In the genomic region with DNA sequence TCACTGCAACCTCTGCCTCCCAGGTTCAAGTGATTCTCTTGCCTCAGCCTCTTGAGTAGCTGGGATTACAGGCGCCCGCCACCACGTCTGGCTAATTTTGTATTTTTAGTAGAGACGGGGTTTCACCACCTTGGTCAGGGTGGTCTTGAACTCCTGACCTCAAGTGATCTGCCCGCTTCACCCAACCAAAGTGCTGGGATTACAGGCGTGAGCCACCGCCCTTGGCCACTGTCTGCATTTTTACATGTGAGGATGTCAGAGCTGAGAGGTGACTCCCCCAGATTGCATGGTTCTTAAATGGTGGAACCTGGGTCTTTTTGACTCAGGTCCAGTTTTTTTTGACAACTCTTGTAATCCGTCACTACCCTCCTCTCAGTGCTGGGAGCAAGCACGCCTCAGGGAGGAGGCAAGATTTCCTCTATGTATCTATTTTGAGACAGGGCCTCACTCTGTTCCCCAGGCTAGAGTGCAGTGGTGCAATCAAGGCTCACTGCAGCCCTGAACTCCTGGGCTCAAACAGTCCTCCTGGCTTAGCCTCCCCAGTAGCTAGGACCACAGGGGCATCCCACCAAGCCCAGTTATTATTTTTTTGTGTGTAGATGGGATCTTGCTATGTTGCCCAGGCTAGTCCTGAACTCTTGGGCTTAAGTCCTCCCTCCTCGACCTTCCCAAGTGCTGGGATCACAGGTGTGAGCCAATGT, we compare ENCODE assay signal across 9 cellular contexts. TPM values are rescaled to one million over a fixed set of nuclear protein-coding genes. Genes with fewer than 3 reads are reported as not detected.
DNase-seq lines count a peak whose midpoint lies in the region; ATAC-seq, FAIRE-seq and TF ChIP-seq lines count a peak whose summit lies in the region.
"Had no signal": no experiment of that assay in that cellular context is flagged by ENCODE, and none has a peak within 500 bp of the region (broad histone marks: within the 10 kb centered on the region; RNA-seq: fewer than 3 reads in every experiment).

No MANE protein-coding gene starts in this region.

- peak overlapping the region; percentile 99 for H3K4me3 Mint-ChIP-seq in mesothelial cell of epicardium

- H3K9me3 ChIP-seq in cardiac muscle cell (ENCODE audit: low read depth), result no peaks in the 10 kb centered on the region
- no peaks in the 10 kb centered on the region; the same call in 2 of the 3 replicates for H3K9me3 ChIP-seq in GM12878 (replicated peaks; ENCODE audit: control insufficient read depth, insufficient read depth, low read length)
- no peaks in the 10 kb centered on the region for H3K9me3 ChIP-seq in vagina

- H3K36me3 Mint-ChIP-seq in mesothelial cell of epicardium, result peaks cover 25% of the 10 kb centered on the region

- H3K4me2 ChIP-seq in GM12878 (ENCODE audit: control insufficient read depth, insufficient read depth), result peak overlapping the region; percentile 99

- intact Hi-C loops in left ventricle myocardium superior (cut with micrococcal nuclease), result no loop called here
- intact Hi-C loops in GM12878 (cut with micrococcal nuclease; ENCODE audit: unreplicated experiment), result no loop called here
- intact Hi-C loops in vagina (cut with DNase I), result no loop called here

- SMC1A ChIA-PET in GM12878 (lab: Charles Lee; ENCODE audit: uncharacterized antibody, unreplicated experiment), result no interaction called here

- FAIRE-seq in GM12878 (lab: Jason Lieb, UNC), result no peak

- CTCF ChIA-PET in GM12878 (lab: Yijun Ruan, JAX), result interaction anchor here (0.6 to 1.6 kb wide), 2 partner anchors 16 to 270 kb away, joined by 3 to 4 read pairs; partner anchors contain the start of gene UFSP1

- H3K9me3 Mint-ChIP-seq in mesothelial cell of epicardium, result no peaks in the 10 kb centered on the region

- in situ Hi-C loops in GM12878 (cut with MboI), result no loop called here

- ATAC-seq in left ventricle myocardium superior, result no peak
- ATAC-seq in GM12878, result no peak
- ATAC-seq in GM18511 (IDR thresholded peaks at IDR 0.05; ENCODE audit: unreplicated experiment), result no peak
- no peak for ATAC-seq in GM18520 (IDR thresholded peaks at IDR 0.05; ENCODE audit: unreplicated experiment)

- peak overlapping the region; percentile 99 for H3K27ac Mint-ChIP-seq in mesothelial cell of epicardium

- peak overlapping the region; percentile 66 for H3K4me3 ChIP-seq in cardiac muscle cell
- H3K4me3 ChIP-seq in GM12878, result peak overlapping the region; percentile 71
- peak overlapping the region in 1 of 2 donors; percentile 85 for H3K4me3 ChIP-seq in vagina

- no TSS peak for BruUV-seq in GM12878 (replicated peaks; lab: Mats Ljungman, UMichigan)

- TF ChIP-seq RAD21 in GM12878 (IDR thresholded peaks at IDR 0.05; ENCODE audit: insufficient read depth, low read depth, low read length), result no peak

- TF ChIP-seq EP300 in GM12878 (IDR thresholded peaks at IDR 0.05; ENCODE audit: borderline replicate concordance in 1 of 2, control insufficient read depth in 1 of 2, low read depth in 2 of 2, low read length in 2 of 2), result no peak

- H3K9ac ChIP-seq in GM12878 (ENCODE audit: control insufficient read depth, insufficient read depth, low read length), result peak overlapping the region; percentile 98

- H3K27me3 Mint-ChIP-seq in mesothelial cell of epicardium (ENCODE audit: low read depth), result no peaks in the 10 kb centered on the region

- H3K4me1 ChIP-seq in cardiac muscle cell (ENCODE audit: low read depth), result peaks cover 5% of the 10 kb centered on the region
- peaks cover 6% of the 10 kb centered on the region; the same call in 1 of the 2 replicates for H3K4me1 ChIP-seq in GM12878 (ENCODE audit: control insufficient read depth, insufficient read depth, low read length)
- H3K4me1 ChIP-seq in vagina, result peaks cover 47% of the 10 kb centered on the region

- RAD21 ChIA-PET in GM12878 (lab: Charles Lee; ENCODE audit: unreplicated experiment), result no interaction called here

- H2AFZ ChIP-seq in GM12878 (ENCODE audit: control insufficient read depth, low read depth, low read length), result no peak overlapping the region

- H3K27me3 ChIP-seq in cardiac muscle cell (no peaks in the 10 kb centered on the region), GM12878 (replicated peaks in 1 of 2; ENCODE audit: control insufficient read depth in 2 of 2, insufficient read depth in 2 of 2, low read length in 1 of 2) (no peaks in the 10 kb centered on the region), vagina (no peaks in the 10 kb centered on the region)

- WGBS in GM12878 (ENCODE audit: insufficient coverage, insufficient replicate concordance, low lambda C conversion rate, missing lambda C conversion rate), result 87% methylated on average over 10 of the region's 10 CpGs

- POLR2A ChIA-PET in GM12878 (lab: Charles Lee), result interaction anchor here (0.6 to 7.0 kb wide), 2 partner anchors 15 to 199 kb away, joined by 5 to 131 read pairs; partner anchors contain the start of gene UFSP1

- peaks cover 48% of the 10 kb centered on the region for H3K79me2 ChIP-seq in GM12878 (ENCODE audit: control insufficient read depth, insufficient read depth, low read length)

- TF ChIP-seq POLR2A in GM12878 (IDR thresholded peaks at IDR 0.05; ENCODE audit: low read depth, low read length) (no peak), vagina (IDR thresholded peaks at IDR 0.05) (no peak)

- no peak for TF ChIP-seq CTCF in cardiac muscle cell (IDR thresholded peaks at IDR 0.05; ENCODE audit: low read depth, low read length)
- TF ChIP-seq CTCF in GM12878 (IDR thresholded peaks at IDR 0.05 in 2 of 3, conservative IDR thresholded peaks at IDR 0.05 in 1 of 3; ENCODE audit: control insufficient read depth in 2 of 3, extremely low read depth in 1 of 3, insufficient read depth in 1 of 3, low read depth in 3 of 3, low read length in 3 of 3), result no peak
- no peak for TF ChIP-seq CTCF in mesothelial cell of epicardium (IDR thresholded peaks at IDR 0.05; ENCODE audit: unreplicated experiment)
- no peak for TF ChIP-seq CTCF in vagina (IDR thresholded peaks at IDR 0.05)

- peaks cover 39% of the 10 kb centered on the region for H3K4me1 Mint-ChIP-seq in mesothelial cell of epicardium

- 0 out of 2 replicates have a peak, but pooled peaks cover 3% of the 10 kb centered on the region for H4K20me1 ChIP-seq in GM12878 (ENCODE audit: control insufficient read depth, insufficient read depth)

- H3K36me3 ChIP-seq in cardiac muscle cell (peaks cover 18% of the 10 kb centered on the region), GM12878 (ENCODE audit: control insufficient read depth in 2 of 2, insufficient read depth in 2 of 2, low read length in 1 of 2) (peaks cover 2 to 17% of the 10 kb centered on the region in 2 experiments; a peak in 3 of 4 replicates), vagina (peaks cover 0 to 32% of the 10 kb centered on the region in 2 donors)

- peak overlapping the region; percentile 91 for H3K27ac ChIP-seq in cardiac muscle cell
- peak overlapping the region; percentile 98 for H3K27ac ChIP-seq in GM12878 (ENCODE audit: control insufficient read depth, insufficient read depth)
- H3K27ac ChIP-seq in vagina, result peak overlapping the region; percentile 77

- DNase-seq in cardiac muscle cell (ENCODE audit: low read depth in 1 of 2, low spot score in 1 of 2), result no peak
- no peak for DNase-seq in left ventricle myocardium superior
- no peak for DNase-seq in GM12878 (ENCODE audit: low read depth, low spot score)
- no peak for DNase-seq in mesothelial cell of epicardium (ENCODE audit: low spot score in 2 of 2, unreplicated experiment in 2 of 2)
- no peak for DNase-seq in vagina (ENCODE audit: extremely low spot score in 2 of 2)
- no peak for DNase-seq in ureter (ENCODE audit: low spot score)
- DNase-seq: activated CD4-positive, alpha-beta T cell treated with anti-CD3 and anti-CD28 coated beads for 4 hours had no signal

RNA-seq across cellular contexts. Expression of gene SRRT, which starts 1.2 kb away (rescaled TPM):
- 78.6 and 83.1 TPM in 2 replicates for total RNA-seq in cardiac muscle cell
- 111 and 148 TPM in 2 replicates for polyA plus RNA-seq in cardiac muscle cell
- 63.2 TPM for total RNA-seq in left ventricle myocardium superior
- total RNA-seq in GM12878 (2013; cell fraction: nucleolus; rRNA removed), result 86.6 and 97.1 TPM in 2 replicates
- 94.0 and 104 TPM in 2 replicates for total RNA-seq in GM12878 (2014; rRNA removed)
- 58.3 and 67.6 TPM in 2 replicates for total RNA-seq in GM12878 (2014; rRNA removed; fragmentation: Illumina TruSeq; extraction: Trizol)
- total RNA-seq in GM12878 (2021), result 230 and 254 TPM in 2 replicates
- 170 TPM for polyA plus RNA-seq in GM12878 (2011; ENCODE audit: low read depth)
- 24.2 and 43.9 TPM in 2 replicates for polyA plus RNA-seq in GM12878 (2011; rRNA removed)
- polyA plus RNA-seq in GM12878 (2011; cell fraction: cytosol; rRNA removed), result 44.5 and 51.1 TPM in 2 replicates
- 387 and 494 TPM in 2 replicates for polyA plus RNA-seq in GM12878 (2011; cell fraction: nucleus; rRNA removed)
- polyA plus RNA-seq in GM12878 (2012), result 115 and 154 TPM in 2 replicates
- 69.0 and 120 TPM in 2 replicates for polyA plus RNA-seq in GM12878 (2014; fragmentation: Illumina TruSeq; extraction: Trizol)
- 10 to 100 TPM; 11.1 to 33.6 TPM for polyA plus RNA-seq in GM12878 (2014; fragmentation: Nextera tagmentation; extraction: Ambion mirVana)
- polyA plus RNA-seq in GM12878 (2014; rRNA removed), result 119 and 148 TPM in 2 replicates
- 100 to 1,000 TPM; 187 to 189 TPM for polyA plus RNA-seq in GM12878 (2016; fragmentation: Nextera tagmentation; extraction: Ambion mirVana)
- polyA minus RNA-seq in GM12878 (2011; rRNA and poly(A)+ RNA removed), result 31.1 and 33.8 TPM in 2 replicates
- 38.4 and 40.6 TPM in 2 replicates for polyA minus RNA-seq in GM12878 (2011; cell fraction: cytosol; rRNA and poly(A)+ RNA removed)
- polyA minus RNA-seq in GM12878 (2011; cell fraction: nucleus; rRNA and poly(A)+ RNA removed), result 57.3 and 98.4 TPM in 2 replicates
- 229 to 245 TPM (median 240 TPM) in 3 replicates for total RNA-seq in mesothelial cell of epicardium
- 96.5 TPM for total RNA-seq in vagina
- 133 TPM for total RNA-seq in ureter

RNA-seq across cellular contexts. Expression of gene TRIP6, which starts 6.6 kb away (rescaled TPM):
- total RNA-seq in cardiac muscle cell (51.9 and 60.1 TPM in 2 replicates), left ventricle myocardium superior (13.6 TPM), GM12878 (2014; rRNA removed) (26.4 and 32.3 TPM in 2 replicates), GM12878 (2014; rRNA removed; fragmentation: Illumina TruSeq; extraction: Trizol) (15.4 and 16.2 TPM in 2 replicates), GM12878 (2021) (45.3 and 47.4 TPM in 2 replicates), mesothelial cell of epicardium (101 to 109 TPM (median 107 TPM) in 3 replicates), vagina (52.1 TPM), ureter (120 TPM)
- polyA plus RNA-seq in cardiac muscle cell (50.2 and 62.2 TPM in 2 replicates), GM12878 (2011; rRNA removed) (14.2 and 21.3 TPM in 2 replicates), GM12878 (2014; fragmentation: Illumina TruSeq; extraction: Trizol) (1.7 and 8.5 TPM in 2 replicates), GM12878 (2014; fragmentation: Nextera tagmentation; extraction: Ambion mirVana) (1 to 10 TPM; 2.5 to 7.1 TPM), GM12878 (2014; rRNA removed) (36.6 and 40.3 TPM in 2 replicates), GM12878 (2016; fragmentation: Nextera tagmentation; extraction: Ambion mirVana) (10 to 100 TPM; 29.7 to 36.5 TPM)
- total RNA-seq in GM12878 (2013; cell fraction: nucleolus; rRNA removed), result 23.7 and 24.0 TPM in 2 replicates
- 10.0 TPM for polyA plus RNA-seq in GM12878 (2011; ENCODE audit: low read depth)
- polyA plus RNA-seq in GM12878 (2011; cell fraction: cytosol; rRNA removed), result 24.6 and 35.7 TPM in 2 replicates
- 37.9 and 42.2 TPM in 2 replicates for polyA plus RNA-seq in GM12878 (2011; cell fraction: nucleus; rRNA removed)
- 29.8 and 31.4 TPM in 2 replicates for polyA plus RNA-seq in GM12878 (2012)
- polyA minus RNA-seq in GM12878 (2011; rRNA and poly(A)+ RNA removed), result 12.7 and 22.8 TPM in 2 replicates
- 7.1 and 9.1 TPM in 2 replicates for polyA minus RNA-seq in GM12878 (2011; cell fraction: cytosol; rRNA and poly(A)+ RNA removed)
- polyA minus RNA-seq in GM12878 (2011; cell fraction: nucleus; rRNA and poly(A)+ RNA removed), result 12.3 and 19.0 TPM in 2 replicates

RNA-seq across cellular contexts. Expression of gene UFSP1, which starts 15.8 kb away (rescaled TPM):
- total RNA-seq in cardiac muscle cell (16.0 and 19.0 TPM in 2 replicates), left ventricle myocardium superior (1.9 TPM), GM12878 (2014; rRNA removed) (10.6 and 10.8 TPM in 2 replicates), GM12878 (2014; rRNA removed; fragmentation: Illumina TruSeq; extraction: Trizol) (1.3 and 1.6 TPM in 2 replicates), GM12878 (2021) (4.7 and 5.6 TPM in 2 replicates), mesothelial cell of epicardium (6.0 to 8.0 TPM (median 6.4 TPM) in 3 replicates), vagina (3.4 TPM), ureter (4.6 TPM)
- polyA plus RNA-seq in cardiac muscle cell (3.9 and 9.9 TPM in 2 replicates), GM12878 (2011; rRNA removed) (0.20 and 0.96 TPM in 2 replicates), GM12878 (2014; fragmentation: Illumina TruSeq; extraction: Trizol) (0.48 and 0.75 TPM in 2 replicates), GM12878 (2014; fragmentation: Nextera tagmentation; extraction: Ambion mirVana) (under 1 TPM; 0.14 to 0.57 TPM), GM12878 (2014; rRNA removed) (7.2 and 9.7 TPM in 2 replicates), GM12878 (2016; fragmentation: Nextera tagmentation; extraction: Ambion mirVana) (1 to 10 TPM; 4.0 to 4.6 TPM)
- total RNA-seq in GM12878 (2013; cell fraction: nucleolus; rRNA removed), result 5.4 and 5.8 TPM in 2 replicates
- polyA plus RNA-seq in GM12878 (2011; ENCODE audit: low read depth), result not detected
- polyA plus RNA-seq in GM12878 (2011; cell fraction: cytosol; rRNA removed), result 0.43 and 1.2 TPM in 2 replicates
- 1.9 and 2.5 TPM in 2 replicates for polyA plus RNA-seq in GM12878 (2011; cell fraction: nucleus; rRNA removed)
- 1.0 and 1.2 TPM in 2 replicates for polyA plus RNA-seq in GM12878 (2012)
- polyA minus RNA-seq in GM12878 (2011; rRNA and poly(A)+ RNA removed), result 1.8 and 2.0 TPM in 2 replicates
- polyA minus RNA-seq in GM12878 (2011; cell fraction: cytosol; rRNA and poly(A)+ RNA removed), result 1.2 TPM in 1 of 2 replicates, not detected in the other
- 5.0 and 8.5 TPM in 2 replicates for polyA minus RNA-seq in GM12878 (2011; cell fraction: nucleus; rRNA and poly(A)+ RNA removed)

RNA-seq across cellular contexts. Expression of gene SLC12A9, which starts 21.2 kb away (rescaled TPM):
- total RNA-seq in cardiac muscle cell, result 18.3 and 19.5 TPM in 2 replicates
- 12.5 and 14.6 TPM in 2 replicates for polyA plus RNA-seq in cardiac muscle cell
- 9.0 TPM for total RNA-seq in left ventricle myocardium superior
- 21.5 and 26.6 TPM in 2 replicates for total RNA-seq in GM12878 (2013; cell fraction: nucleolus; rRNA removed)
- total RNA-seq in GM12878 (2014; rRNA removed), result 11.1 and 16.7 TPM in 2 replicates
- 5.5 and 6.3 TPM in 2 replicates for total RNA-seq in GM12878 (2014; rRNA removed; fragmentation: Illumina TruSeq; extraction: Trizol)
- 16.5 and 18.5 TPM in 2 replicates for total RNA-seq in GM12878 (2021)
- polyA plus RNA-seq in GM12878 (2011; ENCODE audit: low read depth), result 3.9 TPM
- polyA plus RNA-seq in GM12878 (2011; rRNA removed), result 8.6 and 15.3 TPM in 2 replicates
- polyA plus RNA-seq in GM12878 (2011; cell fraction: cytosol; rRNA removed), result 14.5 and 20.6 TPM in 2 replicates
- 53.9 and 65.6 TPM in 2 replicates for polyA plus RNA-seq in GM12878 (2011; cell fraction: nucleus; rRNA removed)
- 11.3 and 13.5 TPM in 2 replicates for polyA plus RNA-seq in GM12878 (2012)
- 4.3 and 10.9 TPM in 2 replicates for polyA plus RNA-seq in GM12878 (2014; fragmentation: Illumina TruSeq; extraction: Trizol)
- under 1 TPM; 0.24 to 0.35 TPM for polyA plus RNA-seq in GM12878 (2014; fragmentation: Nextera tagmentation; extraction: Ambion mirVana)
- polyA plus RNA-seq in GM12878 (2014; rRNA removed), result 18.5 and 24.3 TPM in 2 replicates
- polyA plus RNA-seq in GM12878 (2016; fragmentation: Nextera tagmentation; extraction: Ambion mirVana), result 1 to 10 TPM; 5.0 to 7.8 TPM
- 7.6 and 16.3 TPM in 2 replicates for polyA minus RNA-seq in GM12878 (2011; rRNA and poly(A)+ RNA removed)
- 5.8 and 6.3 TPM in 2 replicates for polyA minus RNA-seq in GM12878 (2011; cell fraction: cytosol; rRNA and poly(A)+ RNA removed)
- 7.0 and 10.4 TPM in 2 replicates for polyA minus RNA-seq in GM12878 (2011; cell fraction: nucleus; rRNA and poly(A)+ RNA removed)
- total RNA-seq in mesothelial cell of epicardium, result 30.9 to 39.1 TPM (median 37.5 TPM) in 3 replicates
- 15.7 TPM for total RNA-seq in vagina
- 41.9 TPM for total RNA-seq in ureter

RNA-seq across cellular contexts. Expression of gene ACHE, which starts 21.9 kb away (rescaled TPM):
- 25.6 TPM in 2 replicates for total RNA-seq in cardiac muscle cell
- 42.0 and 42.7 TPM in 2 replicates for polyA plus RNA-seq in cardiac muscle cell
- total RNA-seq in left ventricle myocardium superior, result 0.40 TPM
- 7.2 and 9.2 TPM in 2 replicates for total RNA-seq in GM12878 (2013; cell fraction: nucleolus; rRNA removed)
- total RNA-seq in GM12878 (2014; rRNA removed), result 1.5 and 1.9 TPM in 2 replicates
- total RNA-seq in GM12878 (2014; rRNA removed; fragmentation: Illumina TruSeq; extraction: Trizol), result 0.72 and 0.74 TPM in 2 replicates
- total RNA-seq in GM12878 (2021), result 5.0 and 5.1 TPM in 2 replicates
- polyA plus RNA-seq in GM12878 (2011; ENCODE audit: low read depth), result 0.52 TPM
- 0.97 and 2.3 TPM in 2 replicates for polyA plus RNA-seq in GM12878 (2011; rRNA removed)
- 1.5 and 2.4 TPM in 2 replicates for polyA plus RNA-seq in GM12878 (2011; cell fraction: cytosol; rRNA removed)
- polyA plus RNA-seq in GM12878 (2011; cell fraction: nucleus; rRNA removed), result 18.9 and 19.2 TPM in 2 replicates
- polyA plus RNA-seq in GM12878 (2012), result 2.8 and 3.2 TPM in 2 replicates
- 0.21 and 0.69 TPM in 2 replicates for polyA plus RNA-seq in GM12878 (2014; fragmentation: Illumina TruSeq; extraction: Trizol)
- under 1 TPM in 1 of 2 experiments, not detected in 1; 0.07 TPM for polyA plus RNA-seq in GM12878 (2014; fragmentation: Nextera tagmentation; extraction: Ambion mirVana)
- 4.5 and 6.7 TPM in 2 replicates for polyA plus RNA-seq in GM12878 (2014; rRNA removed)
- 1 to 10 TPM; 2.3 to 2.5 TPM for polyA plus RNA-seq in GM12878 (2016; fragmentation: Nextera tagmentation; extraction: Ambion mirVana)
- polyA minus RNA-seq in GM12878 (2011; rRNA and poly(A)+ RNA removed), result 0.59 and 1.2 TPM in 2 replicates
- polyA minus RNA-seq in GM12878 (2011; cell fraction: cytosol; rRNA and poly(A)+ RNA removed), result 0.42 and 1.5 TPM in 2 replicates
- 2.3 and 3.5 TPM in 2 replicates for polyA minus RNA-seq in GM12878 (2011; cell fraction: nucleus; rRNA and poly(A)+ RNA removed)
- total RNA-seq in mesothelial cell of epicardium, result 9.2 to 10.4 TPM (median 9.6 TPM) in 3 replicates
- total RNA-seq in vagina, result 9.3 TPM
- 4.0 TPM for total RNA-seq in ureter
